In the genomic region with DNA sequence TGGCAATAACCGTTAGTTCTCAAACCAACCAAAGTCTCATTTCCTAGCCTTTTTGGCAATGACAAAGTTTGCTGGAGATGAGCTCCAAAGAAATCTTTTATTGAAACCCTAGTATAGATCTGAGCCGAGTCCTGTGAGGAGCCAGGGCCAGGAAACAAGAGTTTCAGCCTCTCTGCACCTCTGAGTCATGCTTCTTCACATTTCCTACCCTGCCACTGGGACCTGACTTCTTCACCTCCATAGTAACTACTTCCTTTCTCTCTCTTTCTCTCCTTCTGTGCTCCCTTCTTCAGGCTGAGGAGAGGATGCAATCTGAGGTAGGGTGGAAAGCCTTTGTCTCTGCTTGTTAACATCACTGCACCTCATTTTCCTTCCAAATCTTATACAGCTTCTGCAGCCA, we compare ENCODE assay signal across 10 cellular contexts. TPM values are rescaled to one million over a fixed set of nuclear protein-coding genes. Genes with fewer than 3 reads are reported as not detected.
DNase-seq lines count a peak whose midpoint lies in the region; FAIRE-seq and TF ChIP-seq lines count a peak whose summit lies in the region.
"Had no signal": no experiment of that assay in that cellular context is flagged by ENCODE, and none has a peak within 500 bp of the region (broad histone marks: within the 10 kb centered on the region; RNA-seq: fewer than 3 reads in every experiment).

No MANE protein-coding gene starts in this region.

- H3K36me3 ChIP-seq in SJSA1 = peaks cover 61% of the 10 kb centered on the region
- H3K36me3 ChIP-seq: ovary had no signal

- no peaks in the 10 kb centered on the region for H3K27me3 Mint-ChIP-seq in osteocyte (ENCODE audit: unreplicated experiment)
- H3K27me3 Mint-ChIP-seq: T-helper 17 cell had no signal

- H3K27me3 ChIP-seq in AG04450 (ENCODE audit: control insufficient read depth, insufficient read depth, low read length) = no peaks in the 10 kb centered on the region
- no peaks in the 10 kb centered on the region for H3K27me3 ChIP-seq in SJSA1 (replicated peaks)
- H3K27me3 ChIP-seq: ovary had no signal

- H3K4me1 ChIP-seq in SJSA1 (replicated peaks) = peaks cover 40% of the 10 kb centered on the region

- H3K9me3 Mint-ChIP-seq in osteocyte (ENCODE audit: unreplicated experiment) = no peaks in the 10 kb centered on the region

- H3K27ac ChIP-seq in AG04450 (ENCODE audit: low read depth, low read length) (peak overlapping the region; percentile 22), SJSA1 (0 out of 2 replicates have a peak overlapping the region, but pooled peaks have one; percentile 24)
- H3K27ac ChIP-seq: ovary had no signal

- peak overlapping the region; percentile 94 for H3K27ac Mint-ChIP-seq in osteocyte (ENCODE audit: unreplicated experiment)

- peak overlapping the region; percentile 34 for H3K4me3 Mint-ChIP-seq in osteocyte (ENCODE audit: unreplicated experiment)
- H3K4me3 Mint-ChIP-seq: T-helper 17 cell had no signal

- H3K4me1 Mint-ChIP-seq in osteocyte (ENCODE audit: unreplicated experiment) = peaks cover 67% of the 10 kb centered on the region

- FAIRE-seq in D721Med (lab: Jason Lieb, UNC) = no peak

- DNase-seq in AG04450 (ENCODE audit: low read depth, low spot score) (no peak), SJSA1 (ENCODE audit: low read depth in 1 of 2, low spot score in 2 of 2) (no peak), fibroblast of peridontal ligament (ENCODE audit: extremely low read depth) (peak; percentile 70), osteocyte (ENCODE audit: extremely low spot score, unreplicated experiment) (no peak), DMS114 treated with DMSO at 0.1 percent for 48 hours (lab: John Stamatoyannopoulos, UW; ENCODE audit: unreplicated experiment) (no peak), GM10266 (ENCODE audit: extremely low spot score) (no peak), D721Med (ENCODE audit: insufficient read length, low spot score) (no peak)
- DNase-seq in stimulated activated CD4-positive, alpha-beta T cell treated with anti-CD3 and anti-CD28 coated beads, Interleukin-15, amount 100 ng/mL, for 24 hours = no peak
- DNase-seq: T-helper 17 cell had no signal

- CTCF ChIA-PET in AG04450 (lab: Charles Lee) = interaction anchor here (1.0 to 4.1 kb wide), 5 partner anchors 16 to 250 kb away, joined by 3 to 58 read pairs (median 4); no protein-coding TSS in a partner anchor

- H3K9me3 ChIP-seq in AG04450 (ENCODE audit: control insufficient read depth, insufficient read depth, low read length) (no peaks in the 10 kb centered on the region), SJSA1 (replicated peaks) (no peaks in the 10 kb centered on the region)
- H3K9me3 ChIP-seq: ovary had no signal

- POLR2A ChIA-PET in AG04450 (lab: Yijun Ruan, JAX) = interaction anchor here (1.5 to 3.1 kb wide), 2 partner anchors 76 to 77 kb away, joined by 4 to 11 read pairs; no protein-coding TSS in a partner anchor

- H3K4me3 ChIP-seq in AG04450 (ENCODE audit: low read depth, low read length) = no peak overlapping the region
- H3K4me3 ChIP-seq in SJSA1 = no peak overlapping the region
- H3K4me3 ChIP-seq: ovary had no signal

- H3K36me3 Mint-ChIP-seq in osteocyte (ENCODE audit: unreplicated experiment) = peaks cover 75% of the 10 kb centered on the region

- no peak for TF ChIP-seq CTCF in AG04450 (IDR thresholded peaks at IDR 0.05; ENCODE audit: low read depth, low read length)
- TF ChIP-seq CTCF in osteocyte (IDR thresholded peaks at IDR 0.05) = no peak
- no peak for TF ChIP-seq CTCF in GM10266 (IDR thresholded peaks at IDR 0.05; ENCODE audit: control insufficient read depth, insufficient read depth, low read depth, missing control alignments)
- no peak for TF ChIP-seq CTCF in D721Med (IDR thresholded peaks at IDR 0.05; ENCODE audit: insufficient read depth, missing control alignments)

RNA-seq across cellular contexts. Expression of gene IPO9, which starts 38.7 kb away (rescaled TPM):
- 55.5 and 57.9 TPM in 2 replicates for polyA plus RNA-seq in AG04450 (2011; rRNA removed)
- 38.9 and 43.6 TPM in 2 replicates for polyA minus RNA-seq in AG04450 (2011; rRNA and poly(A)+ RNA removed)
- 19.5 and 25.9 TPM in 2 replicates for total RNA-seq in SJSA1 (2014; rRNA removed; shearing (Covaris generic))
- 63.3 and 65.0 TPM in 2 replicates for total RNA-seq in osteocyte
